ENCODE assay signal across 12 cellular contexts in the genomic region with DNA sequence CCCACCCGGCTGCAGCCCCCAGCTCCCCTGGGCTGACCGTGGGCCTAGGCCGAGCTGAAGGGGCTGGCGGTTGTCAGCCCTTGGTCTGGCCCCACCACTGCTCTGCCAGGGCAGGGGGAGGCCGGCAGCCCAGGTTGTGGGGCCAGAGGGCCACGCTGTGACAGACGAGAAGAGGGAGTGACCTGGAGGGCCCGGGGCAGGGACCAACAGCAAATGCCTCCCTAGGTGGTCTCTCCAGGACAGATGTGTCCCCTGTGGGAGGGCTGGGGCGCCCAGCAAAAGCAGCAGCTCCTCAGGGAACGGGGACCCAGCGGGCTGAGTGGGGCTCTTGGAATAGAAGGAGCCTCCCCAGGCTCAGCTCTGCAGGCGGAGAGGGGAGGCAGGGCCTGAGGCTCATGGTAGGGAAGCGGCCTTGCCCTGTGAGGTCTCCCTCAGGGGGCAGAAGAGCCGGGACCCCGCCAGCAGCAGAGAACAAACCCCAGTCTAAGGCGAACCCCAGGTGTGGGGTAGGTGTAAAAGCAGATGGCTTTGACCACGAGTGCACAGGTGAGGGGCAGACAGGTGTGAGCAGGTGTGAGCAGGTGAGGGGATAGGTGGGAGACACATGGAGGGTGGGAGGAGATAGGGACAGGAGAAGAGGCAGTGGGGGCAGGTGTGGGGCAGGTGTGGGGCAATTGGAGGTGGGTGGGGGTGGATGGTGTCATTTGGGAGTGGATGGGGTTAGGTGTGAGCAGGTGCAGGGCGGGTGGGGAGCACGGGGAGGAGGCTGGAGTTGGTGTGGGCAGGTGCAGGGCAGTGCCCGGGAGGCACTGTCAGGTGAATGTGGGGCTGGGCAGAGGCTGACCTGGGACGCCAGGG. TPM values are rescaled to one million over a fixed set of nuclear protein-coding genes. Genes with fewer than 3 reads are reported as not detected.
DNase-seq lines count a peak whose midpoint lies in the region; ATAC-seq, FAIRE-seq and TF ChIP-seq lines count a peak whose summit lies in the region.
"Had no signal": no experiment of that assay in that cellular context is flagged by ENCODE, and none has a peak within 500 bp of the region (broad histone marks: within the 10 kb centered on the region; RNA-seq: fewer than 3 reads in every experiment).

No MANE protein-coding gene starts in this region.

- H3K27ac ChIP-seq in BLaER1 (0 out of 2 replicates have a peak overlapping the region, but pooled peaks have one; percentile 18), body of pancreas (no peak overlapping the region), small intestine (ENCODE audit: low read depth in 1 of 2, low read length in 1 of 2) (no peak overlapping the region)

- DNase-seq in 8988T (peak; percentile 21), body of pancreas (peak; percentile 1 to 11 (median 8)), mesenteric fat pad (ENCODE audit: low spot score) (peak; percentile 86), hypothalamus (lab: John Stamatoyannopoulos, UW) (no peak), RKO (ENCODE audit: low spot score) (no peak), small intestine (no peak)
- DNase-seq: activated CD4-positive, alpha-beta T cell treated with anti-CD3 and anti-CD28 coated beads, Interleukin-2, amount 10 ng/mL, durations not matched to agents 24 days and 14 days; amniotic stem cell had no signal

- 92 to 95% methylated on average over 18 to 21 of the region's 21 CpGs for WGBS in body of pancreas, 2 donors
- WGBS in small intestine, 3 donors = 68 to 83% (median 73%) methylated on average over 21 of the region's 21 CpGs

- TF ChIP-seq CTCF in body of pancreas (IDR thresholded peaks at IDR 0.05) = no peak

- no peak overlapping the region for H3K4me3 ChIP-seq in BLaER1
- no peak overlapping the region for H3K4me3 ChIP-seq in body of pancreas
- no peak overlapping the region for H3K4me3 ChIP-seq in small intestine (ENCODE audit: low read depth in 1 of 2, low read length in 2 of 2)
- H3K4me3 ChIP-seq: skin epidermis had no signal

- no peak for ATAC-seq in body of pancreas
- no peak for ATAC-seq in HG02588 (IDR thresholded peaks at IDR 0.05; ENCODE audit: unreplicated experiment)

- H3K4me1 ChIP-seq in BLaER1 (peaks cover 98% of the 10 kb centered on the region), body of pancreas (peaks cover 38% of the 10 kb centered on the region), small intestine (ENCODE audit: control insufficient read depth in 2 of 2, insufficient read depth in 1 of 2, low read depth in 1 of 2, low read length in 1 of 2) (peaks cover 5 to 18% of the 10 kb centered on the region in 2 donors)
- H3K4me1 ChIP-seq: Caco-2 had no signal

- H3K27me3 ChIP-seq in BLaER1 (no peaks in the 10 kb centered on the region), body of pancreas (no peaks in the 10 kb centered on the region), small intestine (ENCODE audit: control insufficient read depth in 2 of 2, insufficient read depth in 2 of 2, low read length in 2 of 2) (no peaks in the 10 kb centered on the region)

- 0 out of 2 replicates have a peak overlapping the region, but pooled peaks have one; percentile 24 for H3K9ac ChIP-seq in BLaER1

- H3K9me3 ChIP-seq in BLaER1 (no peaks in the 10 kb centered on the region), body of pancreas (no peaks in the 10 kb centered on the region), small intestine (ENCODE audit: control insufficient read depth, low read depth) (no peaks in the 10 kb centered on the region)
- H3K9me3 ChIP-seq: Caco-2 had no signal

- intact Hi-C loops in body of pancreas (cut with DNase I) = no loop called here

- TF ChIP-seq POLR2A in body of pancreas (IDR thresholded peaks at IDR 0.05) = no peak

- H3K36me3 ChIP-seq in BLaER1 = peaks cover 13% of the 10 kb centered on the region
- no peaks in the 10 kb centered on the region for H3K36me3 ChIP-seq in body of pancreas (replicated peaks in 1 of 2; ENCODE audit: insufficient read depth in 1 of 2, low read depth in 2 of 2)
- H3K36me3 ChIP-seq in small intestine (ENCODE audit: control insufficient read depth in 2 of 2, insufficient read depth in 2 of 2, low read length in 2 of 2) = peaks cover 0 to 3% of the 10 kb centered on the region in 2 donors

- H3K4me2 ChIP-seq in BLaER1 = peak overlapping the region; percentile 34; the same call in 1 of the 2 replicates

- peaks cover 39% of the 10 kb centered on the region for H4K20me1 ChIP-seq in BLaER1

- no peak for FAIRE-seq in small intestine (lab: Jason Lieb, UNC)

RNA-seq across cellular contexts. Expression of a gene that starts 34.1 kb away (rescaled TPM):
- 10 to 100 TPM; 25.4 to 33.5 TPM for total RNA-seq in body of pancreas
- total RNA-seq in mesenteric fat pad = 27.3 TPM
- polyA plus RNA-seq in small intestine = 10 to 100 TPM; 12.7 to 61.0 (median 34.3) TPM

RNA-seq across cellular contexts. Expression of a gene that starts 42.4 kb away (rescaled TPM):
- total RNA-seq in body of pancreas (100 to 1,000 TPM; 148 to 458 TPM), mesenteric fat pad (147 TPM)
- polyA plus RNA-seq in small intestine = 100 to 1,000 TPM in 2 of 3 donors, 10 to 100 TPM in 1; 88.6 to 144 (median 128) TPM

Comparison
In these comparisons a context has a peak if more than half of its experiments do, and no peak if none do; other contexts are left out.
1. DNase-seq: peak in 8988T (single experiment), body of pancreas (4 of 4) and mesenteric fat pad (single experiment); none in hypothalamus (0 of 51), RKO (single experiment) and small intestine (single experiment).